8 cellular contexts compared by ENCODE assay signal in the genomic region with DNA sequence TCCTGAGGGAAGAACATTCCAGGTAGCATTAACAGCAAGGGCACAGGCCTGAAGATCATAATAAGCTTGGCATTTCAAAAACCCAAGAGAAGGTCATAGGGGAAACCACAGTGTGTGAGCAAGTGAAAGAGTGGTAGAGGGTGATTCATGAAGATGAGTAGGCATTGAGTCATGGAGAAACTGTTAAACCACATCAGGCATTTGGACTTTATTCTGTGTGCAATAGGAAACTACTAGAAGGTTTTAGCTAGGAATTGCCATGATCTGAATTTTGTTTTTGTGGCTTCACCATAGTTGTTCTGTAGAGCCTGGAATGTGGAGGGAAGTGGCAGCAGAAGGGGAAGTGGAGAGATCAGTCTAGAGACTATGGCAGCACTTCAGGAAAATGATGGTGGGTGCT.
A peak's percentile ranks its signal among the peaks of the same experiment; 100 is the strongest.
DNase-seq lines count a peak whose midpoint lies in the region; ATAC-seq and TF ChIP-seq lines count a peak whose summit lies in the region.

No MANE protein-coding gene starts in this region.

- H3K36me3 Mint-ChIP-seq in activated T-helper 2 cell treated with anti-CD3 and anti-CD28 coated beads, Interferon-gamma antibody, Interleukin-2, Interleukin-4, amounts not matched to agents 10 μg/mL and 5 μg/mL and 100 μg/mL, durations not matched to agents 14 hours and 24 hours and 36 hours (ENCODE audit: low read depth): no peaks in the 10 kb centered on the region
- no peaks in the 10 kb centered on the region for H3K36me3 Mint-ChIP-seq in osteocyte (ENCODE audit: unreplicated experiment)
- H3K36me3 Mint-ChIP-seq in WTC11: no peaks in the 10 kb centered on the region

- TF ChIP-seq CTCF in osteocyte (IDR thresholded peaks at IDR 0.05) (no peak), WTC11 (IDR thresholded peaks at IDR 0.05) (no peak)

- intact Hi-C loops in activated T-helper 2 cell treated with anti-CD3 and anti-CD28 coated beads, Interferon-gamma antibody, Interleukin-2, Interleukin-4, amounts not matched to agents 10 μg/mL and 5 μg/mL and 100 μg/mL, durations not matched to agents 14 hours and 24 hours and 36 hours (cut with micrococcal nuclease): loop anchor here (5.0 kb wide), 1 partner anchor 360 kb away; a partner anchor contains a TSS

- ATAC-seq in GM19328 (IDR thresholded peaks at IDR 0.05; ENCODE audit: unreplicated experiment): no peak
- ATAC-seq in WTC11: no peak
- no peak for ATAC-seq in GM21526 (IDR thresholded peaks at IDR 0.05; ENCODE audit: low FRiP score, unreplicated experiment)

- POLR2A ChIA-PET in WTC11 (lab: Charles Lee): no interaction called here

- no peaks in the 10 kb centered on the region for H3K9me3 Mint-ChIP-seq in activated T-helper 2 cell treated with anti-CD3 and anti-CD28 coated beads, Interferon-gamma antibody, Interleukin-2, Interleukin-4, amounts not matched to agents 10 μg/mL and 5 μg/mL and 100 μg/mL, durations not matched to agents 14 hours and 24 hours and 36 hours
- no peaks in the 10 kb centered on the region for H3K9me3 Mint-ChIP-seq in osteocyte (ENCODE audit: unreplicated experiment)
- no peaks in the 10 kb centered on the region for H3K9me3 Mint-ChIP-seq in WTC11

- H3K27me3 Mint-ChIP-seq in activated T-helper 2 cell treated with anti-CD3 and anti-CD28 coated beads, Interferon-gamma antibody, Interleukin-2, Interleukin-4, amounts not matched to agents 10 μg/mL and 5 μg/mL and 100 μg/mL, durations not matched to agents 14 hours and 24 hours and 36 hours (ENCODE audit: low read depth): no peaks in the 10 kb centered on the region
- H3K27me3 Mint-ChIP-seq in osteocyte (ENCODE audit: unreplicated experiment): no peaks in the 10 kb centered on the region
- H3K27me3 Mint-ChIP-seq in WTC11 (ENCODE audit: low read depth): no peaks in the 10 kb centered on the region; the same call in 1 of the 2 replicates

- H3K27ac Mint-ChIP-seq in activated T-helper 2 cell treated with anti-CD3 and anti-CD28 coated beads, Interferon-gamma antibody, Interleukin-2, Interleukin-4, amounts not matched to agents 10 μg/mL and 5 μg/mL and 100 μg/mL, durations not matched to agents 14 hours and 24 hours and 36 hours: peak overlapping the region; percentile 82
- peak overlapping the region; percentile 79 for H3K27ac Mint-ChIP-seq in osteocyte (ENCODE audit: unreplicated experiment)
- no peak overlapping the region for H3K27ac Mint-ChIP-seq in WTC11

- H3K4me1 Mint-ChIP-seq in activated T-helper 2 cell treated with anti-CD3 and anti-CD28 coated beads, Interferon-gamma antibody, Interleukin-2, Interleukin-4, amounts not matched to agents 10 μg/mL and 5 μg/mL and 100 μg/mL, durations not matched to agents 14 hours and 24 hours and 36 hours (ENCODE audit: low read depth): peaks cover 24% of the 10 kb centered on the region
- H3K4me1 Mint-ChIP-seq in osteocyte (ENCODE audit: unreplicated experiment) (peaks cover 71% of the 10 kb centered on the region), WTC11 (no peaks in the 10 kb centered on the region)

- CTCF ChIA-PET in WTC11 (lab: Charles Lee): no interaction called here

- DNase-seq in NK-92 treated with Interleukin-12 subunit alpha and Interleukin-12 subunit beta, amount 100 ng/mL, for 24 hours (lab: John Stamatoyannopoulos, UW): peak; percentile 19
- DNase-seq in NK-92 (lab: John Stamatoyannopoulos, UW; ENCODE audit: unreplicated experiment): no peak
- DNase-seq in HK-2 (ENCODE audit: unreplicated experiment): peak; percentile 41
- no peak for DNase-seq in activated T-helper 2 cell treated with anti-CD3 and anti-CD28 coated beads, Interferon-gamma antibody, Interleukin-2, Interleukin-4, amounts not matched to agents 10 μg/mL and 5 μg/mL and 100 μg/mL, durations not matched to agents 14 hours and 24 hours and 36 hours (ENCODE audit: low spot score)
- no peak for DNase-seq in osteocyte (ENCODE audit: extremely low spot score, unreplicated experiment)
- DNase-seq in WTC11 (ENCODE audit: low spot score): no peak

- H3K4me3 Mint-ChIP-seq in activated T-helper 2 cell treated with anti-CD3 and anti-CD28 coated beads, Interferon-gamma antibody, Interleukin-2, Interleukin-4, amounts not matched to agents 10 μg/mL and 5 μg/mL and 100 μg/mL, durations not matched to agents 14 hours and 24 hours and 36 hours (ENCODE audit: low read depth): peak overlapping the region; percentile 0
- H3K4me3 Mint-ChIP-seq in osteocyte (ENCODE audit: unreplicated experiment): no peak overlapping the region
- no peak overlapping the region for H3K4me3 Mint-ChIP-seq in WTC11

TF ChIP-seq in WTC11, 78 proteins besides CTCF, POLR2A, EP300 and RAD21 (continues in another document):
- TF ChIP-seq SP1 (CRISPR knock-in tag; conservative IDR thresholded peaks at IDR 0.05): no peak
- TF ChIP-seq, protein P1, sequence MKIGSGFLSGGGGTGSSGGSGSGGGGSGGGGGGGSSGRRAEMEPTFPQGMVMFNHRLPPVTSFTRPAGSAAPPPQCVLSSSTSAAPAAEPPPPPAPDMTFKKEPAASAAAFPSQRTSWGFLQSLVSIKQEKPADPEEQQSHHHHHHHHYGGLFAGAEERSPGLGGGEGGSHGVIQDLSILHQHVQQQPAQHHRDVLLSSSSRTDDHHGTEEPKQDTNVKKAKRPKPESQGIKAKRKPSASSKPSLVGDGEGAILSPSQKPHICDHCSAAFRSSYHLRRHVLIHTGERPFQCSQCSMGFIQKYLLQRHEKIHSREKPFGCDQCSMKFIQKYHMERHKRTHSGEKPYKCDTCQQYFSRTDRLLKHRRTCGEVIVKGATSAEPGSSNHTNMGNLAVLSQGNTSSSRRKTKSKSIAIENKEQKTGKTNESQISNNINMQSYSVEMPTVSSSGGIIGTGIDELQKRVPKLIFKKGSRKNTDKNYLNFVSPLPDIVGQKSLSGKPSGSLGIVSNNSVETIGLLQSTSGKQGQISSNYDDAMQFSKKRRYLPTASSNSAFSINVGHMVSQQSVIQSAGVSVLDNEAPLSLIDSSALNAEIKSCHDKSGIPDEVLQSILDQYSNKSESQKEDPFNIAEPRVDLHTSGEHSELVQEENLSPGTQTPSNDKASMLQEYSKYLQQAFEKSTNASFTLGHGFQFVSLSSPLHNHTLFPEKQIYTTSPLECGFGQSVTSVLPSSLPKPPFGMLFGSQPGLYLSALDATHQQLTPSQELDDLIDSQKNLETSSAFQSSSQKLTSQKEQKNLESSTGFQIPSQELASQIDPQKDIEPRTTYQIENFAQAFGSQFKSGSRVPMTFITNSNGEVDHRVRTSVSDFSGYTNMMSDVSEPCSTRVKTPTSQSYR (CRISPR knock-in tag; IDR thresholded peaks at IDR 0.05): no peak
- TF ChIP-seq MXD4 (CRISPR knock-in tag; IDR thresholded peaks at IDR 0.05; ENCODE audit: borderline replicate concordance): no peak
- TF ChIP-seq, protein P2, sequence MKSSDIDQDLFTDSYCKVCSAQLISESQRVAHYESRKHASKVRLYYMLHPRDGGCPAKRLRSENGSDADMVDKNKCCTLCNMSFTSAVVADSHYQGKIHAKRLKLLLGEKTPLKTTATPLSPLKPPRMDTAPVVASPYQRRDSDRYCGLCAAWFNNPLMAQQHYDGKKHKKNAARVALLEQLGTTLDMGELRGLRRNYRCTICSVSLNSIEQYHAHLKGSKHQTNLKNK (CRISPR knock-in tag; IDR thresholded peaks at IDR 0.05): no peak
- TF ChIP-seq ZNF317 (CRISPR knock-in tag; IDR thresholded peaks at IDR 0.05; ENCODE audit: borderline replicate concordance, low read depth): no peak
- no peak for TF ChIP-seq PRRX2 (CRISPR knock-in tag; IDR thresholded peaks at IDR 0.05)
- no peak for TF ChIP-seq ZBTB21 (CRISPR knock-in tag; IDR thresholded peaks at IDR 0.05; ENCODE audit: borderline replicate concordance)
- TF ChIP-seq TEAD1 (CRISPR knock-in tag; IDR thresholded peaks at IDR 0.05): no peak
- TF ChIP-seq RORB (CRISPR knock-in tag; IDR thresholded peaks at IDR 0.05): no peak
- no peak for TF ChIP-seq TP53 (CRISPR knock-in tag; IDR thresholded peaks at IDR 0.05)
- no peak for TF ChIP-seq TEAD4 (CRISPR knock-in tag; IDR thresholded peaks at IDR 0.05)
- TF ChIP-seq FOXK1 (CRISPR knock-in tag; IDR thresholded peaks at IDR 0.05): no peak
- TF ChIP-seq, protein P3, sequence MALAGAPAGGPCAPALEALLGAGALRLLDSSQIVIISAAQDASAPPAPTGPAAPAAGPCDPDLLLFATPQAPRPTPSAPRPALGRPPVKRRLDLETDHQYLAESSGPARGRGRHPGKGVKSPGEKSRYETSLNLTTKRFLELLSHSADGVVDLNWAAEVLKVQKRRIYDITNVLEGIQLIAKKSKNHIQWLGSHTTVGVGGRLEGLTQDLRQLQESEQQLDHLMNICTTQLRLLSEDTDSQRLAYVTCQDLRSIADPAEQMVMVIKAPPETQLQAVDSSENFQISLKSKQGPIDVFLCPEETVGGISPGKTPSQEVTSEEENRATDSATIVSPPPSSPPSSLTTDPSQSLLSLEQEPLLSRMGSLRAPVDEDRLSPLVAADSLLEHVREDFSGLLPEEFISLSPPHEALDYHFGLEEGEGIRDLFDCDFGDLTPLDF (CRISPR knock-in tag; IDR thresholded peaks at IDR 0.05): no peak
- TF ChIP-seq, protein P4, sequence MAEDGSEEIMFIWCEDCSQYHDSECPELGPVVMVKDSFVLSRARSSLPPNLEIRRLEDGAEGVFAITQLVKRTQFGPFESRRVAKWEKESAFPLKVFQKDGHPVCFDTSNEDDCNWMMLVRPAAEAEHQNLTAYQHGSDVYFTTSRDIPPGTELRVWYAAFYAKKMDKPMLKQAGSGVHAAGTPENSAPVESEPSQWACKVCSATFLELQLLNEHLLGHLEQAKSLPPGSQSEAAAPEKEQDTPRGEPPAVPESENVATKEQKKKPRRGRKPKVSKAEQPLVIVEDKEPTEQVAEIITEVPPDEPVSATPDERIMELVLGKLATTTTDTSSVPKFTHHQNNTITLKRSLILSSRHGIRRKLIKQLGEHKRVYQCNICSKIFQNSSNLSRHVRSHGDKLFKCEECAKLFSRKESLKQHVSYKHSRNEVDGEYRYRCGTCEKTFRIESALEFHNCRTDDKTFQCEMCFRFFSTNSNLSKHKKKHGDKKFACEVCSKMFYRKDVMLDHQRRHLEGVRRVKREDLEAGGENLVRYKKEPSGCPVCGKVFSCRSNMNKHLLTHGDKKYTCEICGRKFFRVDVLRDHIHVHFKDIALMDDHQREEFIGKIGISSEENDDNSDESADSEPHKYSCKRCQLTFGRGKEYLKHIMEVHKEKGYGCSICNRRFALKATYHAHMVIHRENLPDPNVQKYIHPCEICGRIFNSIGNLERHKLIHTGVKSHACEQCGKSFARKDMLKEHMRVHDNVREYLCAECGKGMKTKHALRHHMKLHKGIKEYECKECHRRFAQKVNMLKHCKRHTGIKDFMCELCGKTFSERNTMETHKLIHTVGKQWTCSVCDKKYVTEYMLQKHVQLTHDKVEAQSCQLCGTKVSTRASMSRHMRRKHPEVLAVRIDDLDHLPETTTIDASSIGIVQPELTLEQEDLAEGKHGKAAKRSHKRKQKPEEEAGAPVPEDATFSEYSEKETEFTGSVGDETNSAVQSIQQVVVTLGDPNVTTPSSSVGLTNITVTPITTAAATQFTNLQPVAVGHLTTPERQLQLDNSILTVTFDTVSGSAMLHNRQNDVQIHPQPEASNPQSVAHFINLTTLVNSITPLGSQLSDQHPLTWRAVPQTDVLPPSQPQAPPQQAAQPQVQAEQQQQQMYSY (CRISPR knock-in tag; IDR thresholded peaks at IDR 0.05): no peak
- no peak for TF ChIP-seq NR2C2 (CRISPR knock-in tag; IDR thresholded peaks at IDR 0.05)
- TF ChIP-seq SOX15 (CRISPR knock-in tag; IDR thresholded peaks at IDR 0.05): no peak

Comparison
In these comparisons a context has a peak if more than half of its experiments do, and no peak if none do; other contexts are left out.
1. DNase-seq: peak in NK-92 treated with Interleukin-12 subunit alpha and Interleukin-12 subunit beta, amount 100 ng/mL, for 24 hours (single experiment) and HK-2 (single experiment); none in NK-92 (single experiment), activated T-helper 2 cell treated with anti-CD3 and anti-CD28 coated beads, Interferon-gamma antibody, Interleukin-2, Interleukin-4, amounts not matched to agents 10 μg/mL and 5 μg/mL and 100 μg/mL, durations not matched to agents 14 hours and 24 hours and 36 hours (single experiment), osteocyte (single experiment) and WTC11 (single experiment).